13 cellular contexts compared by ENCODE assay signal in the genomic region with DNA sequence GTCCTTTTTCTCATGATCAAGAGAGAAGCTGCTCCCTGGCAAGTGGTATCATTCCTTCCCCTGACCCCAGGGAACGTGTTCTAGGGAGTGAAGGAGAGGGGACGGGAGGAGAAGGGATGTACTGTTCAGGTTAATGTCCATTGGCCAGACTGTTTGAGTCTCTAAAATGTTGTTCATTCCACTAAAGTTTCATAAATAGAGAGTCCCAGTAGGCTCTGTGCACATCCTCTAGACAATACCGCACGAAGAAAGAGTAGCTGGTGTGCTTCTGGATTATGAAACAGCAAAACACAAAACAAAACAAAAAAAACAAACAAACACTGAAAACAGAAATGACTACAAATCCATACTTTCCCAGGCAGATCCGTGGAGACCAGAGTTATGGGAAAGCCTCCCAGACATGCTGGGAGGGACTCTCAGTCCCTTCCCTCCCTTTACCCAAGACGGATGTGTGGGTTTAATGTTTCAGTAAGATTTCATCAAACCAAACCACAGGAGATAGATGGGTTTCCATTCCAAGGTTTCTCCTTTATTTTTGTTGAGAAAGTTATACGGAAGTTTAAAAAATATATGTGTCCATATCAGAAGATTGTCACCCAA.
A peak's percentile ranks its signal among the peaks of the same experiment; 100 is the strongest.
DNase-seq lines count a peak whose midpoint lies in the region; ATAC-seq and TF ChIP-seq lines count a peak whose summit lies in the region.
"Had no signal": no experiment of that assay in that cellular context is flagged by ENCODE, and none has a peak within 500 bp of the region (broad histone marks: within the 10 kb centered on the region; RNA-seq: fewer than 3 reads in every experiment).

No MANE protein-coding gene starts in this region.

- peaks cover 0 to 17% of the 10 kb centered on the region in 2 donors for H3K4me1 ChIP-seq in right atrium auricular region
- H3K4me1 ChIP-seq in mesenchymal stem cell (ENCODE audit: control insufficient read depth, insufficient read depth, low read depth, low read length): peaks cover 14% of the 10 kb centered on the region
- peaks cover 9 to 26% of the 10 kb centered on the region in 2 donors for H3K4me1 ChIP-seq in thyroid gland
- H3K4me1 ChIP-seq: vagina had no signal

- H3K4ac ChIP-seq in mesenchymal stem cell (ENCODE audit: low read depth in 1 of 2, low read length in 2 of 2): peak overlapping the region in 1 of 2 experiments; percentile 92

- no peak overlapping the region for H2BK5ac ChIP-seq in mesenchymal stem cell (ENCODE audit: low read depth, low read length, poor library complexity, severe bottlenecking)

- WGBS in mesenchymal stem cell: 55% methylated on average over 4 of the region's 7 CpGs
- 83 to 87% methylated on average over 7 of the region's 7 CpGs for WGBS in thyroid gland, 2 donors

- no peak overlapping the region for H3K4me2 ChIP-seq in mesenchymal stem cell (ENCODE audit: low read length, poor library complexity, severe bottlenecking)

- DNase-seq in Right ventricle myocardium superior (no peak), right atrium auricular region (ENCODE audit: low spot score) (no peak), astrocyte of the spinal cord (ENCODE audit: low read depth, low spot score) (peak; percentile 79), mesenchymal stem cell (peak; percentile 94), thyroid gland (no peak), DMS79 (lab: John Stamatoyannopoulos, UW) (no peak), NCI-H1694 (lab: John Stamatoyannopoulos, UW) (no peak)
- DNase-seq: amniotic stem cell, endodermal cell, KBM-7, Peyer's patch had no signal

- no peak overlapping the region for H2AK5ac ChIP-seq in mesenchymal stem cell (ENCODE audit: low read length, severe bottlenecking)

- intact Hi-C loops in Right ventricle myocardium superior (cut with DNase I) (no loop called here), thyroid gland (cut with DNase I) (no loop called here)

- peak; percentile 37 for ATAC-seq in Right ventricle myocardium superior (ENCODE audit: poor library complexity)
- no peak for ATAC-seq in GM21381 (IDR thresholded peaks at IDR 0.05; ENCODE audit: unreplicated experiment)

- no peak overlapping the region for H4K8ac ChIP-seq in mesenchymal stem cell (ENCODE audit: low read length)

- no peak overlapping the region for H3K23ac ChIP-seq in mesenchymal stem cell (ENCODE audit: low read length in 2 of 2)

- no peaks in the 10 kb centered on the region for H3K79me1 ChIP-seq in mesenchymal stem cell (replicated peaks; ENCODE audit: low read length, poor library complexity, severe bottlenecking)

- no peaks in the 10 kb centered on the region for H3K36me3 ChIP-seq in right atrium auricular region
- no peaks in the 10 kb centered on the region for H3K36me3 ChIP-seq in mesenchymal stem cell (ENCODE audit: control insufficient read depth in 1 of 2, insufficient read depth in 2 of 2, low read depth in 1 of 2, low read length in 2 of 2)
- no peaks in the 10 kb centered on the region for H3K36me3 ChIP-seq in thyroid gland
- H3K36me3 ChIP-seq: Peyer's patch, vagina had no signal

- TF ChIP-seq POLR2A in thyroid gland (IDR thresholded peaks at IDR 0.05): no peak

- H2BK15ac ChIP-seq in mesenchymal stem cell (ENCODE audit: low read depth, poor library complexity, severe bottlenecking): no peak overlapping the region

- no peak overlapping the region for H3K9ac ChIP-seq in mesenchymal stem cell (ENCODE audit: low read length)

- no peak overlapping the region for H3K14ac ChIP-seq in mesenchymal stem cell (ENCODE audit: low read length in 2 of 2)

- peak overlapping the region; percentile 12 to 97 for H2BK12ac ChIP-seq in mesenchymal stem cell (ENCODE audit: low read length in 2 of 2)

- H3K18ac ChIP-seq in mesenchymal stem cell (ENCODE audit: low read depth in 1 of 2, low read length in 2 of 2): peak overlapping the region; percentile 86 to 94

- H3K4me3 ChIP-seq in right atrium auricular region (no peak overlapping the region), astrocyte of the spinal cord (ENCODE audit: low read depth, low read length) (no peak overlapping the region), mesenchymal stem cell (ENCODE audit: insufficient read depth in 1 of 2, low read depth in 1 of 2, low read length in 2 of 2) (no peak overlapping the region), thyroid gland (replicated peaks in 1 of 3) (no peak overlapping the region)
- H3K4me3 ChIP-seq: Peyer's patch, vagina had no signal

- peak overlapping the region; percentile 71 for H4K91ac ChIP-seq in mesenchymal stem cell (ENCODE audit: low read length)

- in situ Hi-C loops in astrocyte of the spinal cord (cut with HindIII; ENCODE audit: low sequenced_read_pairs): no loop called here

- H2AFZ ChIP-seq in mesenchymal stem cell (ENCODE audit: low read depth, low read length): no peak overlapping the region

- TF ChIP-seq CTCF in right atrium auricular region (IDR thresholded peaks at IDR 0.05): no peak
- TF ChIP-seq CTCF in astrocyte of the spinal cord (IDR thresholded peaks at IDR 0.05; ENCODE audit: low read depth, low read length): no peak
- TF ChIP-seq CTCF in thyroid gland (IDR thresholded peaks at IDR 0.05): no peak

- peak overlapping the region; percentile 69 for H2BK120ac ChIP-seq in mesenchymal stem cell (ENCODE audit: low read depth, low read length)

- H3K27me3 ChIP-seq in right atrium auricular region (no peaks in the 10 kb centered on the region), mesenchymal stem cell (ENCODE audit: control insufficient read depth in 1 of 2, insufficient read depth in 1 of 2, low read length in 2 of 2) (peaks cover 0 to 44% of the 10 kb centered on the region in 2 experiments), thyroid gland (no peaks in the 10 kb centered on the region)
- H3K27me3 ChIP-seq: Peyer's patch, vagina had no signal

- H3K9me3 ChIP-seq in right atrium auricular region (peaks cover 0 to 6% of the 10 kb centered on the region in 2 donors), mesenchymal stem cell (ENCODE audit: control insufficient read depth, low read length) (peaks cover 6% of the 10 kb centered on the region), thyroid gland (no peaks in the 10 kb centered on the region)
- H3K9me3 ChIP-seq: Peyer's patch, vagina had no signal

- H3K27ac ChIP-seq in right atrium auricular region: no peak overlapping the region
- H3K27ac ChIP-seq in mesenchymal stem cell (ENCODE audit: low read length, poor library complexity, severe bottlenecking): no peak overlapping the region
- H3K27ac ChIP-seq in thyroid gland: peak overlapping the region in 2 of 3 donors; percentile 63 to 75
- H3K27ac ChIP-seq: vagina had no signal

Comparison
In these comparisons a context has a peak if more than half of its experiments do, and no peak if none do; other contexts are left out.
1. DNase-seq: peak in astrocyte of the spinal cord (single experiment) and mesenchymal stem cell (single experiment); none in Right ventricle myocardium superior (single experiment), right atrium auricular region (single experiment), thyroid gland (0 of 2), DMS79 (single experiment) and NCI-H1694 (single experiment).
2. H3K27ac ChIP-seq: peak in thyroid gland (2 of 3); none in right atrium auricular region (0 of 2) and mesenchymal stem cell (single experiment).